ENCODE assay signal across 12 cellular contexts in genomic region chr4:48943387-48943786, GRCh38. TPM values are rescaled to one million over a fixed set of nuclear protein-coding genes. Genes with fewer than 3 reads are reported as not detected.
DNase-seq lines count a peak whose midpoint lies in the region; ATAC-seq, FAIRE-seq and TF ChIP-seq lines count a peak whose summit lies in the region.
"Had no signal": no experiment of that assay in that cellular context is flagged by ENCODE, and none has a peak within 500 bp of the region (broad histone marks: within the 10 kb centered on the region; RNA-seq: fewer than 3 reads in every experiment).

No MANE protein-coding gene starts in this region.

- CTCF ChIA-PET in H1 (lab: Charles Lee; ENCODE audit: partially characterized antibody), result interaction anchor here (1.0 to 5.5 kb wide), 10 partner anchors 12 to 868 kb away, joined by 3 to 101 read pairs (median 5); partner anchors contain the start of gene OCIAD2
- CTCF ChIA-PET in activated CD8-positive, alpha-beta memory T cell treated with anti-CD3 and anti-CD28 coated beads, Interleukin-2, amount 10 ng/mL, durations not matched to agents 7 days and 5 days (lab: Charles Lee), result interaction anchor here (3.1 kb wide), 1 partner anchor 18 kb away, joined by 19 read pairs; no protein-coding TSS in a partner anchor

- no peak overlapping the region for H4K5ac ChIP-seq in H1 (ENCODE audit: insufficient read length, low read depth, low read length)

- H4K91ac ChIP-seq in H1 (replicated peaks; ENCODE audit: insufficient read length, low read length), result no peak overlapping the region

- no peak overlapping the region for H2BK5ac ChIP-seq in H1 (ENCODE audit: low read depth, low read length)

- no peak overlapping the region for H3K4me3 ChIP-seq in H1 (ENCODE audit: extremely low read depth in 1 of 4, insufficient read depth in 2 of 4, low read depth in 3 of 4, low read length in 4 of 4)
- H3K4me3 ChIP-seq: SJSA1 had no signal

- H3K27ac ChIP-seq in 22Rv1, result no peak overlapping the region
- H3K27ac ChIP-seq in H1 (ENCODE audit: low read depth, low read length), result no peak overlapping the region
- H3K27ac ChIP-seq: SJSA1 had no signal

- no peak overlapping the region for H3K9ac ChIP-seq in H1 (replicated peaks in 1 of 4; ENCODE audit: extremely low read depth in 1 of 4, low read depth in 3 of 4, low read length in 3 of 4)

- H3K9me3 ChIP-seq in H1 (ENCODE audit: insufficient read depth in 2 of 2, low read depth in 1 of 2, low read length in 1 of 2), result peaks cover 0 to 3% of the 10 kb centered on the region in 2 experiments; a peak in 1 of 4 replicates
- H3K9me3 ChIP-seq: SJSA1 had no signal

- no peak overlapping the region for H2BK15ac ChIP-seq in H1 (ENCODE audit: low read length)

- H3K4ac ChIP-seq in H1 (replicated peaks; ENCODE audit: insufficient read length, low read depth, low read length), result no peak overlapping the region

- H4K20me1 ChIP-seq in H1 (replicated peaks in 1 of 2; ENCODE audit: control insufficient read depth in 1 of 2, insufficient read depth in 2 of 2, low read length in 2 of 2), result no peaks in the 10 kb centered on the region

- POLR2A ChIA-PET in H1 (lab: Charles Lee; ENCODE audit: partially characterized antibody), result no interaction called here

- H2AK5ac ChIP-seq in H1 (ENCODE audit: low read depth, low read length), result no peak overlapping the region

- H3K36me3 Mint-ChIP-seq in activated CD8-positive, alpha-beta memory T cell treated with anti-CD3 and anti-CD28 coated beads, Interleukin-2, amount 10 ng/mL, durations not matched to agents 7 days and 5 days, result no peaks in the 10 kb centered on the region

- no peaks in the 10 kb centered on the region for H3K79me1 ChIP-seq in H1 (ENCODE audit: low read depth, low read length)

- H4K8ac ChIP-seq in H1 (ENCODE audit: extremely low read depth, insufficient read depth, low read length), result no peak overlapping the region

- H3K56ac ChIP-seq in H1 (replicated peaks; ENCODE audit: insufficient read length, low read depth, low read length), result no peak overlapping the region

- H3K4me1 ChIP-seq in H1 (replicated peaks in 1 of 4; ENCODE audit: control insufficient read depth in 3 of 4, insufficient read depth in 4 of 4, low read length in 3 of 4), result peaks cover 0 to 4% (median under 1%) of the 10 kb centered on the region in 4 experiments; a peak in 3 of 7 replicates

- 0 out of 2 replicates have a peak overlapping the region, but pooled peaks have one; percentile 78 for H2BK12ac ChIP-seq in H1 (ENCODE audit: low read depth, low read length)

- no peak for TF ChIP-seq EP300 in H1 (IDR thresholded peaks at IDR 0.05; ENCODE audit: borderline replicate concordance in 1 of 2, low read depth in 2 of 2, low read length in 2 of 2)

- H3K27ac Mint-ChIP-seq in activated CD8-positive, alpha-beta memory T cell treated with anti-CD3 and anti-CD28 coated beads, Interleukin-2, amount 10 ng/mL, durations not matched to agents 7 days and 5 days, result no peak overlapping the region
- H3K27ac Mint-ChIP-seq: dendritic cell treated with granulocyte-macrophage colony-stimulating factor and Interleukin-4, amounts not matched to agents 40 ng/mL and 50 ng/mL, for 4 days had no signal

- H3K14ac ChIP-seq in H1 (ENCODE audit: insufficient read length), result no peak overlapping the region

- no peaks in the 10 kb centered on the region for H3K9me3 Mint-ChIP-seq in activated CD8-positive, alpha-beta memory T cell treated with anti-CD3 and anti-CD28 coated beads, Interleukin-2, amount 10 ng/mL, durations not matched to agents 7 days and 5 days (ENCODE audit: low read depth)

- TF ChIP-seq CTCF in 22Rv1 (IDR thresholded peaks at IDR 0.05) (peak; percentile 47), H1 (IDR thresholded peaks at IDR 0.05; ENCODE audit: control extremely low read depth in 1 of 3, insufficient read depth in 1 of 3, low read depth in 1 of 3, low read length in 3 of 3) (peak; percentile 54 to 83 (median 70))

- FAIRE-seq in H1 (lab: Jason Lieb, UNC), result peak; percentile 63

- no peak overlapping the region for H3K4me3 Mint-ChIP-seq in activated CD8-positive, alpha-beta memory T cell treated with anti-CD3 and anti-CD28 coated beads, Interleukin-2, amount 10 ng/mL, durations not matched to agents 7 days and 5 days
- H3K4me3 Mint-ChIP-seq: dendritic cell treated with granulocyte-macrophage colony-stimulating factor and Interleukin-4, amounts not matched to agents 40 ng/mL and 50 ng/mL, for 4 days had no signal

- no peak overlapping the region for H3K4me2 ChIP-seq in H1 (ENCODE audit: insufficient read depth in 1 of 2, low read depth in 2 of 2, low read length in 2 of 2)

- DNase-seq in ELF-1 (ENCODE audit: low read depth, low spot score) (peak; percentile 36), NCI-H526 (lab: John Stamatoyannopoulos, UW) (peak; percentile 42 to 78), H1 (ENCODE audit: low read depth in 1 of 2, low spot score in 2 of 2) (no peak), amniotic stem cell (lab: John Stamatoyannopoulos, UW) (no peak), dedifferentiated amniotic fluid mesenchymal stem cell (ENCODE audit: extremely low spot score) (no peak)
- DNase-seq in activated CD8-positive, alpha-beta memory T cell treated with anti-CD3 and anti-CD28 coated beads, Interleukin-2, amount 10 ng/mL, durations not matched to agents 7 days and 5 days, result no peak
- DNase-seq: kidney, retina had no signal

- peaks cover 7% of the 10 kb centered on the region for H3K4me1 Mint-ChIP-seq in activated CD8-positive, alpha-beta memory T cell treated with anti-CD3 and anti-CD28 coated beads, Interleukin-2, amount 10 ng/mL, durations not matched to agents 7 days and 5 days

- no peak for TF ChIP-seq POLR2A in H1 (IDR thresholded peaks at IDR 0.05; ENCODE audit: control extremely low read depth in 1 of 2, low read depth in 2 of 2, low read length in 2 of 2)

- 36% methylated on average over 1 of the region's 1 CpG; no CpG with 5 or more reads in 1 of the 2 experiments for WGBS in H1 (ENCODE audit: extremely low coverage in 1 of 2, insufficient coverage in 1 of 2, insufficient read length in 1 of 2, insufficient replicate concordance in 2 of 2, low coverage in 1 of 2, low lambda C conversion rate in 2 of 2, missing lambda C conversion rate in 1 of 2), 2 experiments

- no peak for ATAC-seq in HG03108 (IDR thresholded peaks at IDR 0.05; ENCODE audit: unreplicated experiment)
- ATAC-seq in activated CD8-positive, alpha-beta memory T cell treated with anti-CD3 and anti-CD28 coated beads, Interleukin-2, amount 10 ng/mL, durations not matched to agents 7 days and 5 days, result no peak

- H2BK120ac ChIP-seq in H1 (replicated peaks; ENCODE audit: low read depth, low read length), result no peak overlapping the region

- no peak overlapping the region for H2AFZ ChIP-seq in H1 (ENCODE audit: low read length)

- no peaks in the 10 kb centered on the region for H3K79me2 ChIP-seq in H1 (ENCODE audit: control insufficient read depth in 1 of 2, insufficient read depth in 2 of 2, low read length in 2 of 2)

- no peak overlapping the region for H3K23ac ChIP-seq in H1 (ENCODE audit: insufficient read length)

- peak; percentile 61 to 66 for TF ChIP-seq RAD21 in H1 (IDR thresholded peaks at IDR 0.05 in 1 of 2, conservative IDR thresholded peaks at IDR 0.05 in 1 of 2; ENCODE audit: low read depth in 2 of 2, low read length in 2 of 2)

- no peaks in the 10 kb centered on the region for H3K23me2 ChIP-seq in H1 (ENCODE audit: low read depth, low read length)

- peaks cover 12% of the 10 kb centered on the region for H3K27me3 Mint-ChIP-seq in activated CD8-positive, alpha-beta memory T cell treated with anti-CD3 and anti-CD28 coated beads, Interleukin-2, amount 10 ng/mL, durations not matched to agents 7 days and 5 days

- no peaks in the 10 kb centered on the region for H3K36me3 ChIP-seq in H1 (ENCODE audit: control insufficient read depth in 2 of 4, insufficient read depth in 4 of 4, low read length in 3 of 4)
- H3K36me3 ChIP-seq: SJSA1 had no signal

- no peaks in the 10 kb centered on the region; a peak in 2 of 7 replicates for H3K27me3 ChIP-seq in H1 (replicated peaks in 1 of 4; ENCODE audit: control insufficient read depth in 3 of 4, extremely low read depth in 1 of 4, insufficient read depth in 3 of 4, low read length in 3 of 4)
- H3K27me3 ChIP-seq: SJSA1 had no signal

- H3K18ac ChIP-seq in H1 (ENCODE audit: extremely low read depth, low read length), result no peak overlapping the region

- no peak overlapping the region for H2BK20ac ChIP-seq in H1 (ENCODE audit: low read length)

TF ChIP-seq in H1, 55 proteins besides CTCF, POLR2A, EP300 and RAD21:
- TF ChIP-seq EZH2 (IDR thresholded peaks at IDR 0.05; ENCODE audit: low read depth, low read length, severe bottlenecking) (no peak), KDM5A (IDR thresholded peaks at IDR 0.05; ENCODE audit: low read length) (no peak), CBX8 (IDR thresholded peaks at IDR 0.05; ENCODE audit: borderline replicate concordance, low read depth, low read length) (no peak), SP2 (IDR thresholded peaks at IDR 0.05; ENCODE audit: low read length) (no peak), SP4 (IDR thresholded peaks at IDR 0.05; ENCODE audit: low read length) (no peak), JUN (IDR thresholded peaks at IDR 0.05; ENCODE audit: low read depth, low read length) (no peak)

RNA-seq across cellular contexts. Expression of gene OCIAD2, which starts 36.8 kb away (rescaled TPM):
- 122 and 131 TPM in 2 replicates for total RNA-seq in H1 (2021; fragmentation: NEBNext Ultra II Directional; extraction: Animal tissue kit (Norgen Biotek cat#: 25700))
- 68.9 and 105 TPM in 2 replicates for polyA plus RNA-seq in H1 (2011; rRNA removed)
- 94.9 TPM for polyA plus RNA-seq in H1 (2011; cell fraction: cytosol; rRNA removed)
- 60.6 TPM for polyA plus RNA-seq in H1 (2011; cell fraction: nucleus; rRNA removed)
- polyA plus RNA-seq in H1 (2012, experiment 1 of 2), result 125 to 197 TPM (median 150 TPM) in 4 replicates
- polyA plus RNA-seq in H1 (2012, experiment 2 of 2), result 126 TPM
- polyA plus RNA-seq in H1 (2013, experiment 1 of 2), result 175 TPM
- polyA plus RNA-seq in H1 (2013, experiment 2 of 2), result 170 TPM
- polyA minus RNA-seq in H1 (2011; rRNA and poly(A)+ RNA removed), result 32.3 and 37.1 TPM in 2 replicates
- polyA minus RNA-seq in H1 (2011; cell fraction: cytosol; rRNA and poly(A)+ RNA removed), result 21.1 TPM
- 27.4 TPM for polyA minus RNA-seq in H1 (2011; cell fraction: nucleus; rRNA and poly(A)+ RNA removed)
- 10 to 100 TPM; 54.6 to 76.5 TPM for total RNA-seq in activated CD8-positive, alpha-beta memory T cell treated with anti-CD3 and anti-CD28 coated beads, Interleukin-2, amount 10 ng/mL, durations not matched to agents 7 days and 5 days

RNA-seq across cellular contexts. Expression of gene CWH43, which starts 42.7 kb away (rescaled TPM):
- total RNA-seq in H1 (2021; fragmentation: NEBNext Ultra II Directional; extraction: Animal tissue kit (Norgen Biotek cat#: 25700)), result not detected in 2 replicates
- polyA plus RNA-seq in H1 (2011; rRNA removed), result not detected in 2 replicates
- polyA plus RNA-seq in H1 (2011; cell fraction: cytosol; rRNA removed), result not detected
- polyA plus RNA-seq in H1 (2011; cell fraction: nucleus; rRNA removed), result not detected
- polyA plus RNA-seq in H1 (2012, experiment 1 of 2), result not detected in 4 replicates
- polyA plus RNA-seq in H1 (2012, experiment 2 of 2), result not detected
- not detected for polyA plus RNA-seq in H1 (2013, experiment 1 of 2)
- not detected for polyA plus RNA-seq in H1 (2013, experiment 2 of 2)
- polyA minus RNA-seq in H1 (2011; rRNA and poly(A)+ RNA removed), result not detected in 2 replicates
- not detected for polyA minus RNA-seq in H1 (2011; cell fraction: cytosol; rRNA and poly(A)+ RNA removed)
- not detected for polyA minus RNA-seq in H1 (2011; cell fraction: nucleus; rRNA and poly(A)+ RNA removed)
- total RNA-seq in activated CD8-positive, alpha-beta memory T cell treated with anti-CD3 and anti-CD28 coated beads, Interleukin-2, amount 10 ng/mL, durations not matched to agents 7 days and 5 days, result not detected
- total RNA-seq: SJSA1 had no signal

Comparison
In these comparisons a context has a peak if more than half of its experiments do, and no peak if none do; other contexts are left out.
1. DNase-seq: peak in ELF-1 (single experiment) and NCI-H526 (2 of 2); none in H1 (0 of 2), amniotic stem cell (single experiment), dedifferentiated amniotic fluid mesenchymal stem cell (single experiment) and activated CD8-positive, alpha-beta memory T cell treated with anti-CD3 and anti-CD28 coated beads, Interleukin-2, amount 10 ng/mL, durations not matched to agents 7 days and 5 days (single experiment).